2 cellular contexts compared by ENCODE assay signal in the genomic region with DNA sequence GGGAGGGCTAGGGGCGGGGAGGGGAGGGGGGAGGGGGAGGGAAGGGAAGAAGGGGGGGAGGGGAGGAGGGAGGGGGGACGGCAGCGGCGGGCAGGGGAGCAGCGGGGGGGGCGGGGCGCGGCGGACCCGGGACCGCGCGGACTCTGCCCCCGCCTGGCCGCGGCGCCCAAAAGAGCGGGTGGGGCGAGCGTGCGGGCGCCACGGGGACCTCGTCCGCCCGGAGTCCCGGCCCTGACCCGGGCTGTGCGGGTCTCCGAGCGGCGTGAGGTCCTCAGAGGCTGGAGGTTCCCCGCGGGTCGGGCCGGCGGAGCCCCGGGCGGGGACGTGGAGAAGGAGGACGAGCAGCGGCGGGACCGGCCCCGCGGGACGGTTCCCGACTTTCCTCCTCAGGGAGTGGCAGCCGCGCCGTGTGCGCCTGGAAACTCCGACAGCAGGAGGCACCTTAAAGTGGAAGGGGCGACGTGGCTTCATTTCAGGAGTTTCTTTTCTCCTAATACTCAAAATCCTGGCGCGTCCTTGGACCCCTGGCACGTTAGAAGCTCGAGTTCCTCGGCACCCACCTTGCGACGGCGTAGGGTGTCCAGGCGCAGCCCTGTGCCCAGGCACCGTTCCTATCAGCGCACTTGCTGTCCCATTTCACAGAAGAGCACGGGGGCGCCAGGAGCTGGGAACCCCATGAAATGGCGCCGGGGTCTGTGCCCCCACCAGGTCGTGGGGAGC.
TF ChIP-seq lines count a peak whose summit lies in the region.

No MANE protein-coding gene starts in this region.

TF ChIP-seq in HepG2, 621 proteins besides CTCF, POLR2A, EP300 and RAD21 (continued from another document and continues in another):
- TF ChIP-seq, protein P1, sequence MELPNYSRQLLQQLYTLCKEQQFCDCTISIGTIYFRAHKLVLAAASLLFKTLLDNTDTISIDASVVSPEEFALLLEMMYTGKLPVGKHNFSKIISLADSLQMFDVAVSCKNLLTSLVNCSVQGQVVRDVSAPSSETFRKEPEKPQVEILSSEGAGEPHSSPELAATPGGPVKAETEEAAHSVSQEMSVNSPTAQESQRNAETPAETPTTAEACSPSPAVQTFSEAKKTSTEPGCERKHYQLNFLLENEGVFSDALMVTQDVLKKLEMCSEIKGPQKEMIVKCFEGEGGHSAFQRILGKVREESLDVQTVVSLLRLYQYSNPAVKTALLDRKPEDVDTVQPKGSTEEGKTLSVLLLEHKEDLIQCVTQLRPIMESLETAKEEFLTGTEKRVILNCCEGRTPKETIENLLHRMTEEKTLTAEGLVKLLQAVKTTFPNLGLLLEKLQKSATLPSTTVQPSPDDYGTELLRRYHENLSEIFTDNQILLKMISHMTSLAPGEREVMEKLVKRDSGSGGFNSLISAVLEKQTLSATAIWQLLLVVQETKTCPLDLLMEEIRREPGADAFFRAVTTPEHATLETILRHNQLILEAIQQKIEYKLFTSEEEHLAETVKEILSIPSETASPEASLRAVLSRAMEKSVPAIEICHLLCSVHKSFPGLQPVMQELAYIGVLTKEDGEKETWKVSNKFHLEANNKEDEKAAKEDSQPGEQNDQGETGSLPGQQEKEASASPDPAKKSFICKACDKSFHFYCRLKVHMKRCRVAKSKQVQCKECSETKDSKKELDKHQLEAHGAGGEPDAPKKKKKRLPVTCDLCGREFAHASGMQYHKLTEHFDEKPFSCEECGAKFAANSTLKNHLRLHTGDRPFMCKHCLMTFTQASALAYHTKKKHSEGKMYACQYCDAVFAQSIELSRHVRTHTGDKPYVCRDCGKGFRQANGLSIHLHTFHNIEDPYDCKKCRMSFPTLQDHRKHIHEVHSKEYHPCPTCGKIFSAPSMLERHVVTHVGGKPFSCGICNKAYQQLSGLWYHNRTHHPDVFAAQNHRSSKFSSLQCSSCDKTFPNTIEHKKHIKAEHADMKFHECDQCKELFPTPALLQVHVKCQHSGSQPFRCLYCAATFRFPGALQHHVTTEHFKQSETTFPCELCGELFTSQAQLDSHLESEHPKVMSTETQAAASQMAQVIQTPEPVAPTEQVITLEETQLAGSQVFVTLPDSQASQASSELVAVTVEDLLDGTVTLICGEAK (IDR thresholded peaks at IDR 0.05): no peak
- TF ChIP-seq, protein P1 (CRISPR knock-in tag; IDR thresholded peaks at IDR 0.05): peak; percentile 51; the same call in 1 of the 2 replicates
- TF ChIP-seq, protein P2, sequence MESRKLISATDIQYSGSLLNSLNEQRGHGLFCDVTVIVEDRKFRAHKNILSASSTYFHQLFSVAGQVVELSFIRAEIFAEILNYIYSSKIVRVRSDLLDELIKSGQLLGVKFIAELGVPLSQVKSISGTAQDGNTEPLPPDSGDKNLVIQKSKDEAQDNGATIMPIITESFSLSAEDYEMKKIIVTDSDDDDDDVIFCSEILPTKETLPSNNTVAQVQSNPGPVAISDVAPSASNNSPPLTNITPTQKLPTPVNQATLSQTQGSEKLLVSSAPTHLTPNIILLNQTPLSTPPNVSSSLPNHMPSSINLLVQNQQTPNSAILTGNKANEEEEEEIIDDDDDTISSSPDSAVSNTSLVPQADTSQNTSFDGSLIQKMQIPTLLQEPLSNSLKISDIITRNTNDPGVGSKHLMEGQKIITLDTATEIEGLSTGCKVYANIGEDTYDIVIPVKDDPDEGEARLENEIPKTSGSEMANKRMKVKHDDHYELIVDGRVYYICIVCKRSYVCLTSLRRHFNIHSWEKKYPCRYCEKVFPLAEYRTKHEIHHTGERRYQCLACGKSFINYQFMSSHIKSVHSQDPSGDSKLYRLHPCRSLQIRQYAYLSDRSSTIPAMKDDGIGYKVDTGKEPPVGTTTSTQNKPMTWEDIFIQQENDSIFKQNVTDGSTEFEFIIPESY (CRISPR knock-in tag; IDR thresholded peaks at IDR 0.05): peak; percentile 52; the same call in 1 of the 2 replicates
- TF ChIP-seq ZNF547 (CRISPR knock-in tag; IDR thresholded peaks at IDR 0.05) (no peak), ZFP1 (CRISPR knock-in tag; IDR thresholded peaks at IDR 0.05) (no peak), HNRNPK (IDR thresholded peaks at IDR 0.05; ENCODE audit: low read depth, low read length, poor library complexity, severe bottlenecking) (peak; percentile 61), ZNF256 (CRISPR knock-in tag; conservative IDR thresholded peaks at IDR 0.05) (no peak)
- TF ChIP-seq, protein P3, sequence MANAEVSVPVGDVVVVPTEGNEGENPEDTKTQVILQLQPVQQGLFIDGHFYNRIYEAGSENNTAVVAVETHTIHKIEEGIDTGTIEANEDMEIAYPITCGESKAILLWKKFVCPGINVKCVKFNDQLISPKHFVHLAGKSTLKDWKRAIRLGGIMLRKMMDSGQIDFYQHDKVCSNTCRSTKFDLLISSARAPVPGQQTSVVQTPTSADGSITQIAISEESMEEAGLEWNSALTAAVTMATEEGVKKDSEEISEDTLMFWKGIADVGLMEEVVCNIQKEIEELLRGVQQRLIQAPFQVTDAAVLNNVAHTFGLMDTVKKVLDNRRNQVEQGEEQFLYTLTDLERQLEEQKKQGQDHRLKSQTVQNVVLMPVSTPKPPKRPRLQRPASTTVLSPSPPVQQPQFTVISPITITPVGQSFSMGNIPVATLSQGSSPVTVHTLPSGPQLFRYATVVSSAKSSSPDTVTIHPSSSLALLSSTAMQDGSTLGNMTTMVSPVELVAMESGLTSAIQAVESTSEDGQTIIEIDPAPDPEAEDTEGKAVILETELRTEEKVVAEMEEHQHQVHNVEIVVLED (CRISPR knock-in tag; IDR thresholded peaks at IDR 0.05; ENCODE audit: borderline replicate concordance): no peak

TF ChIP-seq in K562, 482 proteins besides CTCF, POLR2A, EP300 and RAD21 (continued from another document and continues in another):
- TF ChIP-seq, protein P4, sequence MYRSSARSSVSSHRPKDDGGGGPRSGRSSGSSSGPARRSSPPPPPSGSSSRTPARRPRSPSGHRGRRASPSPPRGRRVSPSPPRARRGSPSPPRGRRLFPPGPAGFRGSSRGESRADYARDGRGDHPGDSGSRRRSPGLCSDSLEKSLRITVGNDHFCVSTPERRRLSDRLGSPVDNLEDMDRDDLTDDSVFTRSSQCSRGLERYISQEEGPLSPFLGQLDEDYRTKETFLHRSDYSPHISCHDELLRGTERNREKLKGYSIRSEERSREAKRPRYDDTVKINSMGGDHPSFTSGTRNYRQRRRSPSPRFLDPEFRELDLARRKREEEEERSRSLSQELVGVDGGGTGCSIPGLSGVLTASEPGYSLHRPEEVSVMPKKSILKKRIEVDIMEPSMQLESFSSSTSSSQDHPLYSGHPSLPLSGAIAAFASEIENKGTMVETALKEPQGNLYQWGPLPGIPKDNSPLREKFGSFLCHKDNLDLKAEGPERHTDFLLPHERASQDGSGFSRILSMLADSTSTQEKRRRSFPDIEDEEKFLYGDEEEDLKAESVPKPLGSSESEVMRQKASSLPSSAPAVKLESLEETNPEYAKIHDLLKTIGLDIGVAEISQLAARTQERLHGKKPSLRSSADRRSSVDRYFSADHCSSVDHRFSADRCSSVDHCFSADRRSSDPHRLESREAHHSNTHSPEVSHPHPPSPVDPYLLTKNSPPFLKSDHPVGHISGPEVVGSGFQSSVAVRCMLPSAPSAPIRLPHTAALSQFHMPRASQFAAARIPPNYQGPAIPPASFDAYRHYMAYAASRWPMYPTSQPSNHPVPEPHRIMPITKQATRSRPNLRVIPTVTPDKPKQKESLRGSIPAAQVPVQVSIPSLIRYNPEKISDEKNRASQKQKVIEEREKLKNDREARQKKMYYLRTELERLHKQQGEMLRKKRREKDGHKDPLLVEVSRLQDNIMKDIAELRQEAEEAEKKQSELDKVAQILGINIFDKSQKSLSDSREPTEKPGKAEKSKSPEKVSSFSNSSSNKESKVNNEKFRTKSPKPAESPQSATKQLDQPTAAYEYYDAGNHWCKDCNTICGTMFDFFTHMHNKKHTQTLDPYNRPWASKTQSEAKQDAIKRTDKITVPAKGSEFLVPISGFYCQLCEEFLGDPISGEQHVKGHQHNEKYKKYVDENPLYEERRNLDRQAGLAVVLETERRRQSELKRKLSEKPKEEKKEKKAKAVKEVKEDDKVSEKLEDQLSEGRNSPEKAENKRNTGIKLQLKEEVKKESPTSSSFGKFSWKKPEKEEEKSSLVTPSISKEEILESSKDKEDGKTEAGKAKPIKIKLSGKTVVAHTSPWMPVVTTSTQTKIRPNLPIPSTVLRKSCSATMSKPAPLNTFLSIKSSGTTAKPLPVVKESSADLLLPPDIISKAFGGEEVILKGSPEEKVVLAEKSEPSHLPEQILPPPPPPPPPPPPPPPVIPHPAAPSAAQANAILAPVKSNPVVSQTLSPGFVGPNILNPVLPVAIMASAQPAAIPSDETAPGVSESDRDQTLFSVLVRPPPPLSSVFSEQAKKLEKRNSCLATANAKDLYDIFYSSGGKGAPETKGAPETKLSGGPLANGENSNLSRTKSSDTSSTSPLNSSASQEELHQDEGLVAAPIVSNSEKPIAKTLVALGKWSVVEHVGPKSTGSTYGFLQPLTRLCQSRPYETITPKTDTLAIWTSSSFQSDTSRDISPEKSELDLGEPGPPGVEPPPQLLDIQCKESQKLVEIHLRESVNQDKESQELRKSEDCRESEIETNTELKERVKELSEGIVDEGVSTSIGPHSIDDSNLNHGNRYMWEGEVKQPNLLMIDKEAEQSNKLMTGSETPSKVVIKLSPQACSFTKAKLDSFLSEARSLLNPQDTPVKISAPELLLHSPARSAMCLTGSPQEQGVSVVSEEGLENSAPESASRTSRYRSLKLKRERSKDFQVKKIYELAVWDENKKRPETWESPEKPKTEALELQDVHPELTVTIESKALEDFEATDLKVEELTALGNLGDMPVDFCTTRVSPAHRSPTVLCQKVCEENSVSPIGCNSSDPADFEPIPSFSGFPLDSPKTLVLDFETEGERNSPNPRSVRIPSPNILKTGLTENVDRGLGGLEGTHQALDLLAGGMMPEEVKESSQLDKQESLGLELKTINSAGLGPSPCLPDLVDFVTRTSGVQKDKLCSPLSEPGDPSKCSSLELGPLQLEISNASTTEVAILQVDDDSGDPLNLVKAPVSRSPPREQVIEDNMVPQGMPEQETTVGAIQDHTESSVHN (IDR thresholded peaks at IDR 0.05; ENCODE audit: borderline replicate concordance in 1 of 2, low read depth in 1 of 2): no peak
- TF ChIP-seq RUNX1 (IDR thresholded peaks at IDR 0.05; ENCODE audit: low read depth): no peak
- TF ChIP-seq, protein P5, sequence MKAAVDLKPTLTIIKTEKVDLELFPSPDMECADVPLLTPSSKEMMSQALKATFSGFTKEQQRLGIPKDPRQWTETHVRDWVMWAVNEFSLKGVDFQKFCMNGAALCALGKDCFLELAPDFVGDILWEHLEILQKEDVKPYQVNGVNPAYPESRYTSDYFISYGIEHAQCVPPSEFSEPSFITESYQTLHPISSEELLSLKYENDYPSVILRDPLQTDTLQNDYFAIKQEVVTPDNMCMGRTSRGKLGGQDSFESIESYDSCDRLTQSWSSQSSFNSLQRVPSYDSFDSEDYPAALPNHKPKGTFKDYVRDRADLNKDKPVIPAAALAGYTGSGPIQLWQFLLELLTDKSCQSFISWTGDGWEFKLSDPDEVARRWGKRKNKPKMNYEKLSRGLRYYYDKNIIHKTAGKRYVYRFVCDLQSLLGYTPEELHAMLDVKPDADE (conservative IDR thresholded peaks at IDR 0.05; ENCODE audit: control insufficient read depth, low read depth, low read length): no peak
- TF ChIP-seq ZNF79 (CRISPR knock-in tag; IDR thresholded peaks at IDR 0.05; ENCODE audit: low read depth): no peak
- no peak for TF ChIP-seq KDM2B (CRISPR knock-in tag; IDR thresholded peaks at IDR 0.05)
- TF ChIP-seq CHD1 (IDR thresholded peaks at IDR 0.05; ENCODE audit: low read length): no peak
- TF ChIP-seq RAD51 (IDR thresholded peaks at IDR 0.05; ENCODE audit: borderline replicate concordance, low read depth): no peak
- TF ChIP-seq ADNP (tag; IDR thresholded peaks at IDR 0.05): no peak
- TF ChIP-seq, protein P6, sequence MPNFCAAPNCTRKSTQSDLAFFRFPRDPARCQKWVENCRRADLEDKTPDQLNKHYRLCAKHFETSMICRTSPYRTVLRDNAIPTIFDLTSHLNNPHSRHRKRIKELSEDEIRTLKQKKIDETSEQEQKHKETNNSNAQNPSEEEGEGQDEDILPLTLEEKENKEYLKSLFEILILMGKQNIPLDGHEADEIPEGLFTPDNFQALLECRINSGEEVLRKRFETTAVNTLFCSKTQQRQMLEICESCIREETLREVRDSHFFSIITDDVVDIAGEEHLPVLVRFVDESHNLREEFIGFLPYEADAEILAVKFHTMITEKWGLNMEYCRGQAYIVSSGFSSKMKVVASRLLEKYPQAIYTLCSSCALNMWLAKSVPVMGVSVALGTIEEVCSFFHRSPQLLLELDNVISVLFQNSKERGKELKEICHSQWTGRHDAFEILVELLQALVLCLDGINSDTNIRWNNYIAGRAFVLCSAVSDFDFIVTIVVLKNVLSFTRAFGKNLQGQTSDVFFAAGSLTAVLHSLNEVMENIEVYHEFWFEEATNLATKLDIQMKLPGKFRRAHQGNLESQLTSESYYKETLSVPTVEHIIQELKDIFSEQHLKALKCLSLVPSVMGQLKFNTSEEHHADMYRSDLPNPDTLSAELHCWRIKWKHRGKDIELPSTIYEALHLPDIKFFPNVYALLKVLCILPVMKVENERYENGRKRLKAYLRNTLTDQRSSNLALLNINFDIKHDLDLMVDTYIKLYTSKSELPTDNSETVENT (CRISPR knock-in tag; IDR thresholded peaks at IDR 0.05): no peak
- TF ChIP-seq, protein P7, sequence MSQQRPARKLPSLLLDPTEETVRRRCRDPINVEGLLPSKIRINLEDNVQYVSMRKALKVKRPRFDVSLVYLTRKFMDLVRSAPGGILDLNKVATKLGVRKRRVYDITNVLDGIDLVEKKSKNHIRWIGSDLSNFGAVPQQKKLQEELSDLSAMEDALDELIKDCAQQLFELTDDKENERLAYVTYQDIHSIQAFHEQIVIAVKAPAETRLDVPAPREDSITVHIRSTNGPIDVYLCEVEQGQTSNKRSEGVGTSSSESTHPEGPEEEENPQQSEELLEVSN (IDR thresholded peaks at IDR 0.05; ENCODE audit: borderline replicate concordance in 1 of 2, extremely low read depth in 1 of 2, insufficient read depth in 1 of 2, insufficient read length in 1 of 2, low read depth in 1 of 2, low read length in 1 of 2, poor library complexity in 1 of 2, severe bottlenecking in 1 of 2): peak in 1 of 2 experiments; percentile 33
- TF ChIP-seq ZNF431 (CRISPR knock-in tag; IDR thresholded peaks at IDR 0.05): no peak
- TF ChIP-seq HDAC1 (IDR thresholded peaks at IDR 0.05): no peak
- TF ChIP-seq DIDO1 (tag; IDR thresholded peaks at IDR 0.05; ENCODE audit: low read depth): no peak
